ENCODE assay signal across 16 cellular contexts in genomic region chr10:67550042-67550441, GRCh38.
DNase-seq lines count a peak whose midpoint lies in the region; ATAC-seq, FAIRE-seq and TF ChIP-seq lines count a peak whose summit lies in the region.
"Had no signal": no experiment of that assay in that cellular context is flagged by ENCODE, and none has a peak within 500 bp of the region (broad histone marks: within the 10 kb centered on the region; RNA-seq: fewer than 3 reads in every experiment).

No MANE protein-coding gene starts in this region.

- H3K79me2 ChIP-seq in astrocyte (ENCODE audit: insufficient read depth, low read length) = no peaks in the 10 kb centered on the region
- H3K79me2 ChIP-seq in hepatocyte = no peaks in the 10 kb centered on the region
- no peaks in the 10 kb centered on the region for H3K79me2 ChIP-seq in osteoblast (ENCODE audit: insufficient read depth, low read length)

- H3K9ac ChIP-seq in astrocyte (ENCODE audit: low read length) = no peak overlapping the region

- ATAC-seq in GM18870 (IDR thresholded peaks at IDR 0.05; ENCODE audit: unreplicated experiment) = no peak
- ATAC-seq: GM12878, GM23338 had no signal

- TF ChIP-seq CTCF in astrocyte (IDR thresholded peaks at IDR 0.05; ENCODE audit: insufficient read depth, low read depth, low read length) (no peak), hepatocyte (IDR thresholded peaks at IDR 0.05; ENCODE audit: poor library complexity) (no peak), osteoblast (IDR thresholded peaks at IDR 0.05; ENCODE audit: extremely low read depth, low read depth, low read length) (no peak)

- H3K4me1 ChIP-seq in astrocyte (ENCODE audit: insufficient read depth, low read length) (peaks cover 8% of the 10 kb centered on the region), hepatocyte (ENCODE audit: insufficient read depth) (no peaks in the 10 kb centered on the region), osteoblast (ENCODE audit: insufficient read depth, low read length) (no peaks in the 10 kb centered on the region)

- no peaks in the 10 kb centered on the region for H4K20me1 ChIP-seq in astrocyte (ENCODE audit: insufficient read depth, low read length)
- H4K20me1 ChIP-seq in hepatocyte (ENCODE audit: insufficient read depth, poor library complexity, severe bottlenecking) = no peaks in the 10 kb centered on the region
- H4K20me1 ChIP-seq in osteoblast (ENCODE audit: insufficient read depth, low read length) = no peaks in the 10 kb centered on the region

- H3K4me2 ChIP-seq in astrocyte (ENCODE audit: low read length) (peak overlapping the region; percentile 6), hepatocyte (peak overlapping the region; percentile 29), osteoblast (ENCODE audit: insufficient read depth, low read length) (no peak overlapping the region)
- H3K4me2 ChIP-seq: GM23338 had no signal

- no peak for FAIRE-seq in astrocyte (lab: Jason Lieb, UNC)
- FAIRE-seq: GM12878, GM18507 had no signal

- DNase-seq in astrocyte (ENCODE audit: low read depth) (peak; percentile 4), hepatocyte (ENCODE audit: low spot score) (no peak), osteoblast (ENCODE audit: insufficient read length, low spot score, missing footprints) (peak; percentile 13), midbrain (lab: John Stamatoyannopoulos, UW) (no peak), GM19240 (ENCODE audit: insufficient read length, low spot score) (no peak)
- DNase-seq in activated CD4-positive, CD25-positive, alpha-beta regulatory T cell (lab: John Stamatoyannopoulos, UW) = no peak
- DNase-seq: C1 segment of cervical spinal cord; Calu3; CD4-positive, alpha-beta T cell; DMS 273 treated with DMSO at 0.1 percent for 48 hours; H9 had no signal

- H3K36me3 ChIP-seq in astrocyte (ENCODE audit: insufficient read depth, low read length) (no peaks in the 10 kb centered on the region), hepatocyte (replicated peaks; ENCODE audit: insufficient read depth, low read depth) (no peaks in the 10 kb centered on the region), osteoblast (ENCODE audit: insufficient read depth, low read length) (no peaks in the 10 kb centered on the region)

- no peak overlapping the region for H3K27ac ChIP-seq in astrocyte (ENCODE audit: low read depth, low read length)
- H3K27ac ChIP-seq in hepatocyte = no peak overlapping the region
- H3K27ac ChIP-seq in osteoblast (ENCODE audit: low read depth, low read length) = no peak overlapping the region

- no peak overlapping the region for H3K27ac Mint-ChIP-seq in astrocyte (ENCODE audit: unreplicated experiment)
- H3K27ac Mint-ChIP-seq: B cell; CD4-positive, alpha-beta T cell; GM23338; H9 had no signal

- H3K27me3 Mint-ChIP-seq in astrocyte (ENCODE audit: low read depth, unreplicated experiment) = peaks cover 2% of the 10 kb centered on the region
- H3K27me3 Mint-ChIP-seq: B cell had no signal

- H3K9me3 Mint-ChIP-seq in astrocyte (ENCODE audit: unreplicated experiment) = peaks cover 5% of the 10 kb centered on the region

- WGBS in hepatocyte (ENCODE audit: low lambda C conversion rate, missing lambda C conversion rate) = 85% methylated on average over 2 of the region's 2 CpGs

- H3K27me3 ChIP-seq in astrocyte (ENCODE audit: insufficient read depth, low read length) = no peaks in the 10 kb centered on the region
- no peaks in the 10 kb centered on the region for H3K27me3 ChIP-seq in hepatocyte
- no peaks in the 10 kb centered on the region for H3K27me3 ChIP-seq in osteoblast (ENCODE audit: insufficient read depth, low read length)

- no peak overlapping the region for H3K4me3 ChIP-seq in astrocyte (ENCODE audit: insufficient read depth, low read depth, low read length)
- H3K4me3 ChIP-seq in hepatocyte = no peak overlapping the region
- H3K4me3 ChIP-seq in osteoblast (ENCODE audit: insufficient read depth, low read length) = no peak overlapping the region
- H3K4me3 ChIP-seq: GM12878, GM23338 had no signal

- H3K9me2 ChIP-seq in hepatocyte (replicated peaks; ENCODE audit: insufficient read depth) = no peaks in the 10 kb centered on the region

- H3K9me3 ChIP-seq in astrocyte (ENCODE audit: insufficient read depth, low read depth, low read length) (no peaks in the 10 kb centered on the region), hepatocyte (ENCODE audit: low read depth) (no peaks in the 10 kb centered on the region), osteoblast (ENCODE audit: low read depth, low read length) (no peaks in the 10 kb centered on the region)

- H3K4me1 Mint-ChIP-seq in astrocyte (ENCODE audit: low read depth, unreplicated experiment) = peaks cover 8% of the 10 kb centered on the region
- H3K4me1 Mint-ChIP-seq: B cell, GM23338, H9 had no signal

- no peak overlapping the region for H3K4me3 Mint-ChIP-seq in astrocyte (ENCODE audit: unreplicated experiment)
- H3K4me3 Mint-ChIP-seq: B cell; CD4-positive, alpha-beta T cell; GM23338; H9 had no signal

- no peaks in the 10 kb centered on the region for H3K36me3 Mint-ChIP-seq in astrocyte (ENCODE audit: low read depth, unreplicated experiment)

- H2AFZ ChIP-seq in astrocyte (ENCODE audit: low read depth, low read length) = no peak overlapping the region
- no peak overlapping the region for H2AFZ ChIP-seq in hepatocyte
- no peak overlapping the region for H2AFZ ChIP-seq in osteoblast (ENCODE audit: low read length)
- H2AFZ ChIP-seq: GM23338 had no signal

Comparison
In these comparisons a context has a peak if more than half of its experiments do, and no peak if none do; other contexts are left out.
1. DNase-seq: peak in astrocyte (single experiment) and osteoblast (single experiment); none in hepatocyte (single experiment), activated CD4-positive, CD25-positive, alpha-beta regulatory T cell (0 of 4), midbrain (single experiment) and GM19240 (single experiment).